In genomic region chr13:87999791-88000190, GRCh38 we compare ENCODE assay signal across 1 cellular context.
TF ChIP-seq lines count a peak whose summit lies in the region.

No MANE protein-coding gene starts in this region.

TF ChIP-seq in HCT116, 20 proteins besides CTCF, POLR2A, EP300 and RAD21 (continued from another document):
- TF ChIP-seq YY1 (IDR thresholded peaks at IDR 0.05; ENCODE audit: extremely low read depth, insufficient replicate concordance, low read depth, low read length) (no peak), POLR2AphosphoS5 (IDR thresholded peaks at IDR 0.05; ENCODE audit: low read depth, low read length) (no peak), ATF3 (IDR thresholded peaks at IDR 0.05) (no peak), SIN3A (IDR thresholded peaks at IDR 0.05; ENCODE audit: low read depth) (no peak), CBX3 (IDR thresholded peaks at IDR 0.05; ENCODE audit: low read depth) (no peak), ZNF274 (IDR thresholded peaks at IDR 0.05; ENCODE audit: low read depth, low read length) (no peak), CEBPB (IDR thresholded peaks at IDR 0.05; ENCODE audit: low read depth) (no peak), ZBTB33 (IDR thresholded peaks at IDR 0.05; ENCODE audit: extremely low read depth, insufficient replicate concordance, low read length) (no peak), EZH2phosphoT487 (IDR thresholded peaks at IDR 0.05; ENCODE audit: borderline replicate concordance) (no peak)
